1 cellular context compared by ENCODE assay signal in the genomic region with DNA sequence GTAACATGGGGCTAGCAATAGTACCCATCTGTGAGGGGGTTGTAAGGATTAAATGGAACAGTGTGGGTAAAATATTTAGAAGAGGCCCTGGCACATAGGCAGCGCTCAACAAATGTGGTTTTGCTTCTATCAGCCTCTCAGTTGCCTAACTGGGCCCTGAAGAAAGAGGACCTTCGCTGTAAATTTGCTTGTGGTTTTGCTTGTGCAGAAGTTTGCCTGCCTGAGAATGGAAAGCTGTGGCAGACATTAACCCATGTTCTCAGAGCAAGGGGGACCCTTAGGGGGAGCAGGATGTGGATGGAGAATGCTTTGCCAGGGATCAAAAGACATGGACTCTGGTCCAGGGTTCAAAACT.
TF ChIP-seq lines count a peak whose summit lies in the region.

No MANE protein-coding gene starts in this region.

TF ChIP-seq in HepG2, 621 proteins besides CTCF, POLR2A, EP300 and RAD21:
- TF ChIP-seq SAP130 (CRISPR knock-in tag; IDR thresholded peaks at IDR 0.05; ENCODE audit: low read depth) (no peak), PCBP2 (optimal IDR thresholded peaks at IDR 0.05; ENCODE audit: low read depth, low read length, poor library complexity, severe bottlenecking) (no peak), ZNF788 (CRISPR knock-in tag; IDR thresholded peaks at IDR 0.05; ENCODE audit: borderline replicate concordance) (no peak), PAWR (CRISPR knock-in tag; IDR thresholded peaks at IDR 0.05; ENCODE audit: borderline replicate concordance) (no peak)
- TF ChIP-seq, protein P1, sequence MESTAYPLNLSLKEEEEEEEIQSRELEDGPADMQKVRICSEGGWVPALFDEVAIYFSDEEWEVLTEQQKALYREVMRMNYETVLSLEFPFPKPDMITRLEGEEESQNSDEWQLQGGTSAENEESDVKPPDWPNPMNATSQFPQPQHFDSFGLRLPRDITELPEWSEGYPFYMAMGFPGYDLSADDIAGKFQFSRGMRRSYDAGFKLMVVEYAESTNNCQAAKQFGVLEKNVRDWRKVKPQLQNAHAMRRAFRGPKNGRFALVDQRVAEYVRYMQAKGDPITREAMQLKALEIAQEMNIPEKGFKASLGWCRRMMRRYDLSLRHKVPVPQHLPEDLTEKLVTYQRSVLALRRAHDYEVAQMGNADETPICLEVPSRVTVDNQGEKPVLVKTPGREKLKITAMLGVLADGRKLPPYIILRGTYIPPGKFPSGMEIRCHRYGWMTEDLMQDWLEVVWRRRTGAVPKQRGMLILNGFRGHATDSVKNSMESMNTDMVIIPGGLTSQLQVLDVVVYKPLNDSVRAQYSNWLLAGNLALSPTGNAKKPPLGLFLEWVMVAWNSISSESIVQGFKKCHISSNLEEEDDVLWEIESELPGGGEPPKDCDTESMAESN (CRISPR knock-in tag; conservative IDR thresholded peaks at IDR 0.05): no peak
- TF ChIP-seq, protein P2, sequence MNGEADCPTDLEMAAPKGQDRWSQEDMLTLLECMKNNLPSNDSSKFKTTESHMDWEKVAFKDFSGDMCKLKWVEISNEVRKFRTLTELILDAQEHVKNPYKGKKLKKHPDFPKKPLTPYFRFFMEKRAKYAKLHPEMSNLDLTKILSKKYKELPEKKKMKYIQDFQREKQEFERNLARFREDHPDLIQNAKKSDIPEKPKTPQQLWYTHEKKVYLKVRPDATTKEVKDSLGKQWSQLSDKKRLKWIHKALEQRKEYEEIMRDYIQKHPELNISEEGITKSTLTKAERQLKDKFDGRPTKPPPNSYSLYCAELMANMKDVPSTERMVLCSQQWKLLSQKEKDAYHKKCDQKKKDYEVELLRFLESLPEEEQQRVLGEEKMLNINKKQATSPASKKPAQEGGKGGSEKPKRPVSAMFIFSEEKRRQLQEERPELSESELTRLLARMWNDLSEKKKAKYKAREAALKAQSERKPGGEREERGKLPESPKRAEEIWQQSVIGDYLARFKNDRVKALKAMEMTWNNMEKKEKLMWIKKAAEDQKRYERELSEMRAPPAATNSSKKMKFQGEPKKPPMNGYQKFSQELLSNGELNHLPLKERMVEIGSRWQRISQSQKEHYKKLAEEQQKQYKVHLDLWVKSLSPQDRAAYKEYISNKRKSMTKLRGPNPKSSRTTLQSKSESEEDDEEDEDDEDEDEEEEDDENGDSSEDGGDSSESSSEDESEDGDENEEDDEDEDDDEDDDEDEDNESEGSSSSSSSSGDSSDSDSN (CRISPR knock-in tag; IDR thresholded peaks at IDR 0.05): no peak
- TF ChIP-seq, protein P3, sequence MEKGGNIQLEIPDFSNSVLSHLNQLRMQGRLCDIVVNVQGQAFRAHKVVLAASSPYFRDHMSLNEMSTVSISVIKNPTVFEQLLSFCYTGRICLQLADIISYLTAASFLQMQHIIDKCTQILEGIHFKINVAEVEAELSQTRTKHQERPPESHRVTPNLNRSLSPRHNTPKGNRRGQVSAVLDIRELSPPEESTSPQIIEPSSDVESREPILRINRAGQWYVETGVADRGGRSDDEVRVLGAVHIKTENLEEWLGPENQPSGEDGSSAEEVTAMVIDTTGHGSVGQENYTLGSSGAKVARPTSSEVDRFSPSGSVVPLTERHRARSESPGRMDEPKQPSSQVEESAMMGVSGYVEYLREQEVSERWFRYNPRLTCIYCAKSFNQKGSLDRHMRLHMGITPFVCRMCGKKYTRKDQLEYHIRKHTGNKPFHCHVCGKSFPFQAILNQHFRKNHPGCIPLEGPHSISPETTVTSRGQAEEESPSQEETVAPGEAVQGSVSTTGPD (CRISPR knock-in tag; IDR thresholded peaks at IDR 0.05): no peak
- TF ChIP-seq, protein P4, sequence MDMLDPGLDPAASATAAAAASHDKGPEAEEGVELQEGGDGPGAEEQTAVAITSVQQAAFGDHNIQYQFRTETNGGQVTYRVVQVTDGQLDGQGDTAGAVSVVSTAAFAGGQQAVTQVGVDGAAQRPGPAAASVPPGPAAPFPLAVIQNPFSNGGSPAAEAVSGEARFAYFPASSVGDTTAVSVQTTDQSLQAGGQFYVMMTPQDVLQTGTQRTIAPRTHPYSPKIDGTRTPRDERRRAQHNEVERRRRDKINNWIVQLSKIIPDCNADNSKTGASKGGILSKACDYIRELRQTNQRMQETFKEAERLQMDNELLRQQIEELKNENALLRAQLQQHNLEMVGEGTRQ (IDR thresholded peaks at IDR 0.05; ENCODE audit: low read depth, low read length): 0 out of 2 replicates have a peak, but pooled peaks have one; percentile 7
- TF ChIP-seq, protein P4 (CRISPR knock-in tag; IDR thresholded peaks at IDR 0.05; ENCODE audit: borderline replicate concordance): no peak
